In genomic region chr15:79283252-79284048, GRCh38 we compare ENCODE assay signal across 9 cellular contexts. TPM values are rescaled to one million over a fixed set of nuclear protein-coding genes. Genes with fewer than 3 reads are reported as not detected.
A peak's percentile ranks its signal among the peaks of the same experiment; 100 is the strongest.
DNase-seq lines count a peak whose midpoint lies in the region; ATAC-seq, FAIRE-seq and TF ChIP-seq lines count a peak whose summit lies in the region.
"Had no signal": no experiment of that assay in that cellular context is flagged by ENCODE, and none has a peak within 500 bp of the region (broad histone marks: within the 10 kb centered on the region; RNA-seq: fewer than 3 reads in every experiment).

No MANE protein-coding gene starts in this region.

- CTCF ChIA-PET in activated CD4-positive, alpha-beta memory T cell treated with anti-CD3 and anti-CD28 coated beads for 36 hours (lab: Charles Lee), result no interaction called here

- H3K9me3 ChIP-seq in pancreas (no peaks in the 10 kb centered on the region), sigmoid colon (peaks cover 0 to 4% (median 1%) of the 10 kb centered on the region in 4 donors)

- no peak for FAIRE-seq in pancreas (lab: Jason Lieb, UNC)

- H3K4me3 ChIP-seq in foreskin fibroblast (ENCODE audit: low read depth in 1 of 2, low read length in 2 of 2), result no peak overlapping the region
- H3K4me3 ChIP-seq in pancreas, result peak overlapping the region in 1 of 4 donors; percentile 3
- no peak overlapping the region for H3K4me3 ChIP-seq in sigmoid colon

- ATAC-seq in Right ventricle myocardium superior (ENCODE audit: poor library complexity) (peak; percentile 82), pancreas (peak; percentile 70 to 98 (median 92))

- POLR2A ChIA-PET in activated CD4-positive, alpha-beta memory T cell treated with anti-CD3 and anti-CD28 coated beads for 36 hours (lab: Charles Lee), result no interaction called here

- 11 to 13% methylated on average over 46 of the region's 46 CpGs for WGBS in pancreas, 2 donors
- WGBS in sigmoid colon, 2 donors, result 14 to 23% methylated on average over 46 of the region's 46 CpGs

- no peak for TF ChIP-seq EP300 in sigmoid colon (IDR thresholded peaks at IDR 0.05)

- DNase-seq in Right ventricle myocardium superior (peak; percentile 51), cardiac septum (ENCODE audit: low spot score) (no peak), foreskin fibroblast (peak; percentile 22 to 67), pancreas (peak; percentile 18 to 86 (median 42)), sigmoid colon (no peak), NCI-H2081 treated with DMSO at 0.1 percent for 48 hours (lab: John Stamatoyannopoulos, UW) (no peak), NCI-H524 treated with DMSO at 0.1 percent for 48 hours (lab: John Stamatoyannopoulos, UW) (no peak)
- DNase-seq in activated CD4-positive, alpha-beta memory T cell treated with anti-CD3 and anti-CD28 coated beads for 36 hours, result peak; percentile 37

- TF ChIP-seq POLR2A in sigmoid colon (IDR thresholded peaks at IDR 0.05), result no peak

- peaks cover 0 to 19% (median 13%) of the 10 kb centered on the region in 4 donors for H3K27me3 ChIP-seq in pancreas
- H3K27me3 ChIP-seq in sigmoid colon, result peaks cover 10 to 65% (median 34%) of the 10 kb centered on the region in 3 donors

- no peak overlapping the region for H3K27ac ChIP-seq in pancreas
- H3K27ac ChIP-seq in sigmoid colon, result no peak overlapping the region

- peaks cover 55% of the 10 kb centered on the region for H3K27me3 Mint-ChIP-seq in activated CD4-positive, alpha-beta memory T cell treated with anti-CD3 and anti-CD28 coated beads for 36 hours

- no peak overlapping the region for H3K27ac Mint-ChIP-seq in activated CD4-positive, alpha-beta memory T cell treated with anti-CD3 and anti-CD28 coated beads for 36 hours

- H3K36me3 Mint-ChIP-seq in activated CD4-positive, alpha-beta memory T cell treated with anti-CD3 and anti-CD28 coated beads for 36 hours, result no peaks in the 10 kb centered on the region

- H3K36me3 ChIP-seq in pancreas, result no peaks in the 10 kb centered on the region
- H3K36me3 ChIP-seq in sigmoid colon, result no peaks in the 10 kb centered on the region

- no peaks in the 10 kb centered on the region for H3K4me1 ChIP-seq in pancreas
- H3K4me1 ChIP-seq in sigmoid colon, result no peaks in the 10 kb centered on the region

- peaks cover 3% of the 10 kb centered on the region for H3K9me3 Mint-ChIP-seq in activated CD4-positive, alpha-beta memory T cell treated with anti-CD3 and anti-CD28 coated beads for 36 hours

- intact Hi-C loops in Right ventricle myocardium superior (cut with DNase I), result no loop called here
- intact Hi-C loops in cardiac septum (cut with DNase I), result no loop called here
- intact Hi-C loops in activated CD4-positive, alpha-beta memory T cell treated with anti-CD3 and anti-CD28 coated beads for 36 hours (cut with micrococcal nuclease), result no loop called here
- intact Hi-C loops in pancreas (cut with DNase I), result no loop called here
- intact Hi-C loops in sigmoid colon (cut with DNase I), result no loop called here

- TF ChIP-seq CTCF in foreskin fibroblast (IDR thresholded peaks at IDR 0.05; ENCODE audit: low read depth, low read length), result no peak
- TF ChIP-seq CTCF in pancreas (IDR thresholded peaks at IDR 0.05), result no peak
- TF ChIP-seq CTCF in sigmoid colon (IDR thresholded peaks at IDR 0.05), result no peak

- H3K4me3 Mint-ChIP-seq in activated CD4-positive, alpha-beta memory T cell treated with anti-CD3 and anti-CD28 coated beads for 36 hours, result no peak overlapping the region

- H3K4me1 Mint-ChIP-seq in activated CD4-positive, alpha-beta memory T cell treated with anti-CD3 and anti-CD28 coated beads for 36 hours (ENCODE audit: low read depth), result peaks cover 3% of the 10 kb centered on the region

RNA-seq across cellular contexts. Expression of gene ANKRD34C, which starts 0.9 kb away (rescaled TPM):
- total RNA-seq in Right ventricle myocardium superior (not detected), cardiac septum (0.78 TPM), pancreas (under 1 TPM in 5 of 6 donors, not detected in 1; 0.05 to 0.34 (median 0.12) TPM), sigmoid colon (under 1 TPM in 1 of 4 donors, not detected in 3; under 0.01 TPM)
- not detected for total RNA-seq in activated CD4-positive, alpha-beta memory T cell treated with anti-CD3 and anti-CD28 coated beads for 36 hours
- polyA plus RNA-seq in pancreas (under 1 TPM; 0.11 to 0.47 TPM), sigmoid colon (not detected)
- total RNA-seq: pulmonary artery endothelial cell had no signal

RNA-seq across cellular contexts. Expression of gene TMED3, which starts 27.5 kb away (rescaled TPM):
- total RNA-seq in Right ventricle myocardium superior (16.1 TPM), cardiac septum (27.2 TPM), pancreas (10 to 100 TPM; 52.7 to 99.0 (median 77.4) TPM), sigmoid colon (10 to 100 TPM; 29.6 to 44.3 (median 36.5) TPM)
- 10 to 100 TPM; 37.8 to 40.1 TPM for total RNA-seq in activated CD4-positive, alpha-beta memory T cell treated with anti-CD3 and anti-CD28 coated beads for 36 hours
- polyA plus RNA-seq in pancreas (10 to 100 TPM; 82.9 to 85.2 TPM), sigmoid colon (100 to 1,000 TPM in 1 of 3 donors, 10 to 100 TPM in 2; 40.7 to 107 (median 60.1) TPM)

Comparison
In these comparisons a context has a peak if more than half of its experiments do, and no peak if none do; other contexts are left out.
1. DNase-seq: peak in Right ventricle myocardium superior (single experiment), activated CD4-positive, alpha-beta memory T cell treated with anti-CD3 and anti-CD28 coated beads for 36 hours (single experiment), foreskin fibroblast (2 of 2) and pancreas (6 of 6); none in cardiac septum (single experiment), sigmoid colon (single experiment), NCI-H2081 treated with DMSO at 0.1 percent for 48 hours (single experiment) and NCI-H524 treated with DMSO at 0.1 percent for 48 hours (single experiment).